ENCODE assay signal across 19 cellular contexts in the genomic region with DNA sequence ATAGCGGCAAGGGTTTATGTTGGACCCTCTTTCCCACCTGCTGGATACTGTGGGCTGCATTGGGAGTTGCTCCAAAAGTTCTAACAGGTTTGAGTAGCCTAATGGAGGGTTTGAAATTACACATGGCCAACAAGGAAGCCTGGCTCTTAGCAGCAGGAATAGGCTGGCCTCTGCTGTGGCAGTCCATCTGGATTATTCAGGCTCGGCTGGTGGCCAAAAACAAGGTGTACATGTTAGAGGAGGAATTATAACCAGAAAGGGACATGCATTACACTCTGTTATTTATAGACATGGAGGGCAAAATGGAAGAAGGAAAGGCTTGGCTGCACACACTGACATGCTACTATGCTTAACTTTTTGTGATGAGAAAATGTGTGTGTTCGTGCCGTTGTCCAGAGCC.
DNase-seq lines count a peak whose midpoint lies in the region; ATAC-seq and TF ChIP-seq lines count a peak whose summit lies in the region.
"Had no signal": no experiment of that assay in that cellular context is flagged by ENCODE, and none has a peak within 500 bp of the region (broad histone marks: within the 10 kb centered on the region; RNA-seq: fewer than 3 reads in every experiment).

No MANE protein-coding gene starts in this region.

- H3K4ac ChIP-seq in IMR-90 (ENCODE audit: low read depth, low read length), result no peak overlapping the region

- no peak for TF ChIP-seq POLR2A in IMR-90 (IDR thresholded peaks at IDR 0.05; ENCODE audit: low read depth, low read length)

- no peak overlapping the region for H4K8ac ChIP-seq in IMR-90 (ENCODE audit: low read depth in 2 of 2, low read length in 2 of 2)

- H3K14ac ChIP-seq in IMR-90 (replicated peaks; ENCODE audit: low read depth, low read length), result no peak overlapping the region

- H3K23ac ChIP-seq in IMR-90 (ENCODE audit: low read depth, low read length), result no peak overlapping the region

- no peak for TF ChIP-seq RAD21 in IMR-90 (IDR thresholded peaks at IDR 0.05; ENCODE audit: low read length)

- no peak overlapping the region for H3K18ac ChIP-seq in IMR-90 (ENCODE audit: low read depth, low read length)

- POLR2A ChIA-PET in IMR-90 (lab: Charles Lee; ENCODE audit: unreplicated experiment), result no interaction called here

- intact Hi-C loops in IMR-90 (cut with micrococcal nuclease), result no loop called here
- intact Hi-C loops in head of caudate nucleus (cut with DNase I), result no loop called here

- TF ChIP-seq CTCF in IMR-90 (conservative IDR thresholded peaks at IDR 0.05; ENCODE audit: low read depth, low read length), result no peak

- H2AFZ ChIP-seq in ACC112 (ENCODE audit: low read length, unreplicated experiment) (peak overlapping the region; percentile 87), IMR-90 (replicated peaks; ENCODE audit: low read length, poor library complexity) (no peak overlapping the region)
- H2AFZ ChIP-seq: GM23248 had no signal

- H4K91ac ChIP-seq in IMR-90 (ENCODE audit: insufficient read depth, low read depth, low read length), result no peak overlapping the region

- H2BK15ac ChIP-seq in IMR-90 (ENCODE audit: low read depth, low read length), result no peak overlapping the region

- DNase-seq in IMR-90 (no peak), cerebellar cortex (ENCODE audit: low spot score) (peak; percentile 90), head of caudate nucleus (no peak), NCI-H510A (lab: John Stamatoyannopoulos, UW) (no peak)
- DNase-seq: ACHN; BE2C; CD4-positive, CD25-positive, alpha-beta regulatory T cell; CD8-positive, alpha-beta memory T cell; COR-L47; DMS153; DMS79; GF-D8; GM23248 had no signal

- H3K4me2 ChIP-seq in IMR-90 (ENCODE audit: low read depth, low read length), result peak overlapping the region; percentile 86; the same call in 1 of the 2 replicates

- H2AK9ac ChIP-seq in IMR-90 (replicated peaks; ENCODE audit: low read depth, low read length, poor library complexity), result no peak overlapping the region

- H3K27me3 ChIP-seq in ACC112 (ENCODE audit: insufficient read depth, low read length), result no peaks in the 10 kb centered on the region
- no peaks in the 10 kb centered on the region for H3K27me3 ChIP-seq in IMR-90 (ENCODE audit: control insufficient read depth, insufficient read depth, low read length)
- H3K27me3 ChIP-seq in rectal smooth muscle tissue (ENCODE audit: control insufficient read depth, insufficient read depth, low read length), result no peaks in the 10 kb centered on the region
- H3K27me3 ChIP-seq: BE2C had no signal

- H3K36me3 ChIP-seq in ACC112 (ENCODE audit: insufficient read depth, low read length) (no peaks in the 10 kb centered on the region), IMR-90 (ENCODE audit: control insufficient read depth, insufficient read depth, low read length) (no peaks in the 10 kb centered on the region), rectal smooth muscle tissue (ENCODE audit: control insufficient read depth, insufficient read depth, low read length) (no peaks in the 10 kb centered on the region)
- H3K36me3 ChIP-seq: BE2C, HAP-1 had no signal

- H3K9ac ChIP-seq in IMR-90 (ENCODE audit: low read depth, low read length) (no peak overlapping the region), rectal smooth muscle tissue (ENCODE audit: low read length) (no peak overlapping the region)
- H3K9ac ChIP-seq: GM23248 had no signal

- no peaks in the 10 kb centered on the region for H3K79me1 ChIP-seq in IMR-90 (ENCODE audit: low read depth in 1 of 2, low read length in 2 of 2)

- ATAC-seq in IMR-90 (ENCODE audit: low read depth), result no peak
- ATAC-seq: GM12878, K562 had no signal

- peaks cover 3% of the 10 kb centered on the region for H3K4me1 ChIP-seq in ACC112 (ENCODE audit: control insufficient read depth, insufficient read depth, low read length, unreplicated experiment)
- no peaks in the 10 kb centered on the region for H3K4me1 ChIP-seq in IMR-90 (ENCODE audit: control insufficient read depth, insufficient read depth, low read length)
- no peaks in the 10 kb centered on the region for H3K4me1 ChIP-seq in rectal smooth muscle tissue (ENCODE audit: control insufficient read depth, insufficient read depth, low read length)
- H3K4me1 ChIP-seq: BE2C, HAP-1 had no signal

- WGBS in IMR-90 (ENCODE audit: extremely low coverage in 2 of 2, insufficient read length in 1 of 2), 2 experiments, result 60% methylated on average over 1 of the region's 4 CpGs; no CpG with 5 or more reads in 1 of the 2 experiments

- H2BK20ac ChIP-seq in IMR-90 (ENCODE audit: low read depth, low read length), result no peak overlapping the region

- no peak overlapping the region for H2AK5ac ChIP-seq in IMR-90 (ENCODE audit: low read depth, low read length)

- no peak overlapping the region for H4K5ac ChIP-seq in IMR-90 (ENCODE audit: low read depth, low read length)

- no peaks in the 10 kb centered on the region for H4K20me1 ChIP-seq in IMR-90 (ENCODE audit: insufficient read depth, low read length)

- H3K9me3 ChIP-seq in IMR-90 (ENCODE audit: control insufficient read depth, insufficient read depth, low read length), result no peaks in the 10 kb centered on the region
- H3K9me3 ChIP-seq: BE2C, HAP-1 had no signal

- H2BK120ac ChIP-seq in IMR-90 (ENCODE audit: low read depth, low read length), result no peak overlapping the region

- dilution Hi-C loops in IMR-90 (cut with HindIII; ENCODE audit: low sequenced_read_pairs, unreplicated experiment), result no loop called here

- H3K56ac ChIP-seq in IMR-90 (ENCODE audit: extremely low read depth, insufficient read depth, low read length), result no peak overlapping the region

- H3K9me1 ChIP-seq in IMR-90 (ENCODE audit: insufficient read depth, low read length), result no peaks in the 10 kb centered on the region

- no peak overlapping the region for H2BK5ac ChIP-seq in IMR-90 (ENCODE audit: low read depth, low read length, poor library complexity, severe bottlenecking)

- BruUV-seq in IMR-90 (replicated peaks; lab: Mats Ljungman, UMichigan), result no TSS peak

- in situ Hi-C loops in IMR-90 (cut with MboI; ENCODE audit: low sequenced_read_pairs), result no loop called here

- H3K27ac ChIP-seq in ACC112 (ENCODE audit: low read depth, low read length) (no peak overlapping the region), IMR-90 (ENCODE audit: insufficient read depth, low read length) (no peak overlapping the region), rectal smooth muscle tissue (ENCODE audit: low read depth, low read length) (no peak overlapping the region)
- H3K27ac ChIP-seq: GM23248, HL-60 had no signal

- H3K79me2 ChIP-seq in ACC112 (ENCODE audit: control insufficient read depth, insufficient read depth, low read length, unreplicated experiment), result no peaks in the 10 kb centered on the region

- H3K4me3 ChIP-seq in ACC112 (ENCODE audit: low read depth, low read length) (peak overlapping the region; percentile 59), IMR-90 (ENCODE audit: insufficient read depth, low read depth, low read length) (no peak overlapping the region), rectal smooth muscle tissue (ENCODE audit: low read length) (peak overlapping the region; percentile 16)
- H3K4me3 ChIP-seq: GM12878, GM23248, HAP-1, K562 had no signal

- CTCF ChIA-PET in IMR-90 (lab: Yijun Ruan, JAX), result no interaction called here

TF ChIP-seq in IMR-90, 13 proteins besides CTCF, POLR2A, EP300 and RAD21:
- TF ChIP-seq MXI1 (IDR thresholded peaks at IDR 0.05; ENCODE audit: borderline replicate concordance, low read depth, low read length) (no peak), MAFK (IDR thresholded peaks at IDR 0.05; ENCODE audit: low read depth, low read length) (no peak), CEBPB (IDR thresholded peaks at IDR 0.05; ENCODE audit: low read depth, low read length) (no peak), BHLHE40 (IDR thresholded peaks at IDR 0.05; ENCODE audit: low read depth, low read length) (no peak), CHD1 (IDR thresholded peaks at IDR 0.05; ENCODE audit: low read depth, low read length) (no peak), RFX5 (IDR thresholded peaks at IDR 0.05; ENCODE audit: low read depth, low read length) (no peak), RCOR1 (IDR thresholded peaks at IDR 0.05; ENCODE audit: insufficient replicate concordance, low read length) (no peak), SMC3 (IDR thresholded peaks at IDR 0.05; ENCODE audit: low read depth, low read length) (no peak), NFE2L2 (IDR thresholded peaks at IDR 0.05; ENCODE audit: low read depth, low read length) (no peak), FOS (IDR thresholded peaks at IDR 0.05; ENCODE audit: low read depth, low read length) (no peak), MAZ (IDR thresholded peaks at IDR 0.05; ENCODE audit: borderline replicate concordance, low read depth, low read length) (no peak)
- TF ChIP-seq, protein P1, sequence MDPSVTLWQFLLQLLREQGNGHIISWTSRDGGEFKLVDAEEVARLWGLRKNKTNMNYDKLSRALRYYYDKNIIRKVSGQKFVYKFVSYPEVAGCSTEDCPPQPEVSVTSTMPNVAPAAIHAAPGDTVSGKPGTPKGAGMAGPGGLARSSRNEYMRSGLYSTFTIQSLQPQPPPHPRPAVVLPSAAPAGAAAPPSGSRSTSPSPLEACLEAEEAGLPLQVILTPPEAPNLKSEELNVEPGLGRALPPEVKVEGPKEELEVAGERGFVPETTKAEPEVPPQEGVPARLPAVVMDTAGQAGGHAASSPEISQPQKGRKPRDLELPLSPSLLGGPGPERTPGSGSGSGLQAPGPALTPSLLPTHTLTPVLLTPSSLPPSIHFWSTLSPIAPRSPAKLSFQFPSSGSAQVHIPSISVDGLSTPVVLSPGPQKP (IDR thresholded peaks at IDR 0.05; ENCODE audit: borderline replicate concordance, low read depth, low read length), result no peak
- TF ChIP-seq, protein P2, sequence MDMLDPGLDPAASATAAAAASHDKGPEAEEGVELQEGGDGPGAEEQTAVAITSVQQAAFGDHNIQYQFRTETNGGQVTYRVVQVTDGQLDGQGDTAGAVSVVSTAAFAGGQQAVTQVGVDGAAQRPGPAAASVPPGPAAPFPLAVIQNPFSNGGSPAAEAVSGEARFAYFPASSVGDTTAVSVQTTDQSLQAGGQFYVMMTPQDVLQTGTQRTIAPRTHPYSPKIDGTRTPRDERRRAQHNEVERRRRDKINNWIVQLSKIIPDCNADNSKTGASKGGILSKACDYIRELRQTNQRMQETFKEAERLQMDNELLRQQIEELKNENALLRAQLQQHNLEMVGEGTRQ (IDR thresholded peaks at IDR 0.05; ENCODE audit: low read depth, low read length), result no peak
TF ChIP-seq in IMR-90: peak in this region for 0.
